In genomic region chr6:21997414-21998037, GRCh38 we compare ENCODE assay signal across 14 cellular contexts.
DNase-seq lines count a peak whose midpoint lies in the region; ATAC-seq, FAIRE-seq and TF ChIP-seq lines count a peak whose summit lies in the region.
"Had no signal": no experiment of that assay in that cellular context is flagged by ENCODE, and none has a peak within 500 bp of the region (broad histone marks: within the 10 kb centered on the region; RNA-seq: fewer than 3 reads in every experiment).

No MANE protein-coding gene starts in this region.

- no peaks in the 10 kb centered on the region for H3K27me3 ChIP-seq in parathyroid adenoma (ENCODE audit: control insufficient read depth, insufficient read depth, low read length)

- FAIRE-seq in GM12892 (lab: Jason Lieb, UNC), result peak; percentile 62
- FAIRE-seq: GM19239 had no signal

- peak overlapping the region; percentile 13 for H2AFZ ChIP-seq in parathyroid adenoma

- no peaks in the 10 kb centered on the region for H3K9me3 ChIP-seq in parathyroid adenoma (ENCODE audit: control insufficient read depth, low read length)
- H3K9me3 ChIP-seq: mucosa of descending colon had no signal

- H3K4me1 Mint-ChIP-seq in activated CD4-positive, alpha-beta T cell treated with anti-CD3 and anti-CD28 coated beads for 36 hours, result peaks cover 12% of the 10 kb centered on the region
- no peaks in the 10 kb centered on the region for H3K4me1 Mint-ChIP-seq in effector memory CD8-positive, alpha-beta T cell (ENCODE audit: low read depth in 2 of 2)
- H3K4me1 Mint-ChIP-seq in HFFc6 (ENCODE audit: low read depth), result peaks cover 46% of the 10 kb centered on the region

- no peak overlapping the region for H3K27ac Mint-ChIP-seq in activated CD4-positive, alpha-beta T cell treated with anti-CD3 and anti-CD28 coated beads for 36 hours
- H3K27ac Mint-ChIP-seq in effector memory CD8-positive, alpha-beta T cell, result no peak overlapping the region
- no peak overlapping the region for H3K27ac Mint-ChIP-seq in HFFc6
- H3K27ac Mint-ChIP-seq: activated CD8-positive, alpha-beta T cell treated with anti-CD3 and anti-CD28 coated beads, Interleukin-2, amount 10 ng/mL, durations not matched to agents 7 days and 5 days had no signal

- POLR2A ChIA-PET in activated CD4-positive, alpha-beta T cell treated with anti-CD3 and anti-CD28 coated beads for 36 hours (lab: Charles Lee), result no interaction called here

- TF ChIP-seq POLR2A in GM12892 (IDR thresholded peaks at IDR 0.05; ENCODE audit: low read depth, low read length), result no peak

- no peaks in the 10 kb centered on the region for H3K9me3 Mint-ChIP-seq in activated CD4-positive, alpha-beta T cell treated with anti-CD3 and anti-CD28 coated beads for 36 hours (ENCODE audit: low read depth)
- peaks cover 0 to 5% of the 10 kb centered on the region in 2 donors for H3K9me3 Mint-ChIP-seq in effector memory CD8-positive, alpha-beta T cell
- no peaks in the 10 kb centered on the region for H3K9me3 Mint-ChIP-seq in HFFc6

- intact Hi-C loops in activated CD4-positive, alpha-beta T cell treated with anti-CD3 and anti-CD28 coated beads for 36 hours (cut with DNase I, micrococcal nuclease), result loop anchor here in 1 of 2 experiments (10.0 kb wide), 1 partner anchor 403 kb away; the partner anchor contains the start of gene SOX4

- TF ChIP-seq CTCF in parathyroid adenoma (IDR thresholded peaks at IDR 0.05) (no peak), HFFc6 (IDR thresholded peaks at IDR 0.05) (no peak)

- H3K4me1 ChIP-seq in parathyroid adenoma, result peaks cover 3% of the 10 kb centered on the region

- H3K36me3 ChIP-seq in parathyroid adenoma (ENCODE audit: control insufficient read depth, insufficient read depth, low read length), result no peaks in the 10 kb centered on the region

- H3K27ac ChIP-seq in parathyroid adenoma, result no peak overlapping the region
- H3K27ac ChIP-seq: C4-2B had no signal

- H3K9ac ChIP-seq in parathyroid adenoma, result no peak overlapping the region

- no peak for DNase-seq in GM12892 (ENCODE audit: insufficient read length)
- peak; percentile 21 to 37 for DNase-seq in NCI-H526 (lab: John Stamatoyannopoulos, UW)
- DNase-seq in dermis blood vessel endothelial cell, result peak; percentile 51
- DNase-seq in amygdala (lab: John Stamatoyannopoulos, UW), result no peak
- DNase-seq in activated CD4-positive, alpha-beta T cell treated with anti-CD3 and anti-CD28 coated beads for 36 hours, result no peak
- no peak for DNase-seq in effector memory CD8-positive, alpha-beta T cell
- no peak for DNase-seq in HFFc6
- DNase-seq: activated CD8-positive, alpha-beta T cell treated with anti-CD3 and anti-CD28 coated beads, Interleukin-2, amount 10 ng/mL, durations not matched to agents 7 days and 5 days; mucosa of descending colon; NCI-H774; stimulated activated CD4-positive, alpha-beta T cell treated with anti-CD3 and anti-CD28 coated beads, Interleukin-2, amount 100 ng/mL, for 48 hours had no signal

- no peak overlapping the region for H3K4me3 Mint-ChIP-seq in activated CD4-positive, alpha-beta T cell treated with anti-CD3 and anti-CD28 coated beads for 36 hours
- H3K4me3 Mint-ChIP-seq in effector memory CD8-positive, alpha-beta T cell, result no peak overlapping the region
- no peak overlapping the region for H3K4me3 Mint-ChIP-seq in HFFc6
- H3K4me3 Mint-ChIP-seq: activated CD8-positive, alpha-beta T cell treated with anti-CD3 and anti-CD28 coated beads, Interleukin-2, amount 10 ng/mL, durations not matched to agents 7 days and 5 days had no signal

- H3K27me3 Mint-ChIP-seq in activated CD4-positive, alpha-beta T cell treated with anti-CD3 and anti-CD28 coated beads for 36 hours, result peaks cover 4% of the 10 kb centered on the region
- H3K27me3 Mint-ChIP-seq in effector memory CD8-positive, alpha-beta T cell, result peaks cover 0 to 6% of the 10 kb centered on the region in 2 donors
- no peaks in the 10 kb centered on the region; the same call in 1 of the 2 replicates for H3K27me3 Mint-ChIP-seq in HFFc6 (ENCODE audit: insufficient read depth)

- no peaks in the 10 kb centered on the region for H3K79me2 ChIP-seq in parathyroid adenoma

- CTCF ChIA-PET in activated CD4-positive, alpha-beta T cell treated with anti-CD3 and anti-CD28 coated beads for 36 hours (lab: Charles Lee), result interaction anchor here (1.2 kb wide), 1 partner anchor 10 kb away, joined by 4 read pairs; no protein-coding TSS in a partner anchor

- ATAC-seq in activated CD4-positive, alpha-beta T cell treated with anti-CD3 and anti-CD28 coated beads for 36 hours, result no peak
- ATAC-seq in effector memory CD8-positive, alpha-beta T cell (replicated peaks), result no peak
- ATAC-seq: activated CD8-positive, alpha-beta T cell treated with anti-CD3 and anti-CD28 coated beads, Interleukin-2, amount 10 ng/mL, durations not matched to agents 7 days and 5 days; mucosa of descending colon had no signal

- no peak overlapping the region for H3K4me2 ChIP-seq in parathyroid adenoma (ENCODE audit: low read length)

- H3K4me3 ChIP-seq in parathyroid adenoma (ENCODE audit: low read depth, low read length), result no peak overlapping the region
- H3K4me3 ChIP-seq: mucosa of descending colon had no signal

- H3K36me3 Mint-ChIP-seq in activated CD4-positive, alpha-beta T cell treated with anti-CD3 and anti-CD28 coated beads for 36 hours (ENCODE audit: low read depth), result no peaks in the 10 kb centered on the region
- H3K36me3 Mint-ChIP-seq in effector memory CD8-positive, alpha-beta T cell (ENCODE audit: insufficient read depth), result no peaks in the 10 kb centered on the region
- H3K36me3 Mint-ChIP-seq in HFFc6 (ENCODE audit: low read depth), result no peaks in the 10 kb centered on the region

Comparison
In these comparisons a context has a peak if more than half of its experiments do, and no peak if none do; other contexts are left out.
1. DNase-seq: peak in NCI-H526 (2 of 2) and dermis blood vessel endothelial cell (single experiment); none in GM12892 (single experiment), amygdala (0 of 56), activated CD4-positive, alpha-beta T cell treated with anti-CD3 and anti-CD28 coated beads for 36 hours (single experiment), effector memory CD8-positive, alpha-beta T cell (0 of 3) and HFFc6 (single experiment).